ENCODE assay signal across 19 cellular contexts in genomic region chr6:40721252-40721936, GRCh38.
A peak's percentile ranks its signal among the peaks of the same experiment; 100 is the strongest.
DNase-seq lines count a peak whose midpoint lies in the region; ATAC-seq and TF ChIP-seq lines count a peak whose summit lies in the region.
"Had no signal": no experiment of that assay in that cellular context is flagged by ENCODE, and none has a peak within 500 bp of the region (broad histone marks: within the 10 kb centered on the region; RNA-seq: fewer than 3 reads in every experiment).

No MANE protein-coding gene starts in this region.

- H3K36me3 ChIP-seq in OCI-LY7 (ENCODE audit: insufficient read depth, low read length) (no peaks in the 10 kb centered on the region), psoas muscle (ENCODE audit: insufficient read depth in 1 of 2, low read depth in 1 of 2) (no peaks in the 10 kb centered on the region)
- H3K36me3 ChIP-seq in effector memory CD4-positive, alpha-beta T cell (ENCODE audit: control insufficient read depth, insufficient read depth, low read length): no peaks in the 10 kb centered on the region
- H3K36me3 ChIP-seq: tibial nerve had no signal

- ATAC-seq in stimulated activated effector memory CD8-positive, alpha-beta T cell treated with anti-CD3 and anti-CD28 coated beads, Interleukin-12 subunit alpha, Interleukin-12 subunit beta, amount 100 ng/mL, for 72 hours: peak; percentile 12
- no peak for ATAC-seq in psoas muscle
- ATAC-seq: A549; foreskin keratinocyte; right cardiac atrium; stimulated activated memory B cell treated with anti-CD40 and anti-IgM and Interleukin-4, amounts not matched to agents 10 μg/mL and 1 μg/mL and 100 μg/mL, for 72 hours had no signal

- WGBS in psoas muscle, 3 donors: 93 to 95% (median 94%) methylated on average over 7 of the region's 7 CpGs

- H3K4me3 ChIP-seq in OCI-LY7 (ENCODE audit: low read depth, low read length, poor library complexity, severe bottlenecking): no peak overlapping the region
- no peak overlapping the region for H3K4me3 ChIP-seq in effector memory CD4-positive, alpha-beta T cell (ENCODE audit: insufficient read depth, low read depth, low read length, poor library complexity, severe bottlenecking)
- H3K4me3 ChIP-seq in psoas muscle: no peak overlapping the region
- H3K4me3 ChIP-seq: A549, tibial nerve had no signal

- H3K4me2 ChIP-seq in OCI-LY7 (ENCODE audit: low read length): peak overlapping the region; percentile 72; the same call in 1 of the 2 replicates
- H3K4me2 ChIP-seq: A549 had no signal

- H2AFZ ChIP-seq in OCI-LY7 (ENCODE audit: low read length): no peak overlapping the region

- intact Hi-C loops in OCI-LY7 (cut with micrococcal nuclease; ENCODE audit: unreplicated experiment) (no loop called here), psoas muscle (cut with DNase I) (no loop called here)

- peak; percentile 48 for DNase-seq in NCI-H82 (lab: John Stamatoyannopoulos, UW)
- no peak for DNase-seq in NCI-H82 treated with DMSO at 0.1 percent for 48 hours (lab: John Stamatoyannopoulos, UW; ENCODE audit: unreplicated experiment)
- no peak for DNase-seq in OCI-LY7 (ENCODE audit: low spot score)
- peak; percentile 18 for DNase-seq in glomerular visceral epithelial cell (ENCODE audit: extremely low spot score)
- no peak for DNase-seq in stimulated activated effector memory CD8-positive, alpha-beta T cell treated with anti-CD3 and anti-CD28 coated beads, Interleukin-12 subunit alpha, Interleukin-12 subunit beta, amount 100 ng/mL, for 72 hours (ENCODE audit: low spot score in 2 of 2)
- no peak for DNase-seq in effector memory CD4-positive, alpha-beta T cell
- no peak for DNase-seq in activated CD4-positive, alpha-beta T cell treated with anti-CD3 and anti-CD28 coated beads for 1 hour
- no peak for DNase-seq in psoas muscle
- DNase-seq: CD4-positive, CD25-positive, alpha-beta regulatory T cell; DMS53; foreskin keratinocyte; H7; KBM-7; nucleus accumbens; right cardiac atrium; stimulated activated CD4-positive, alpha-beta T cell treated with anti-CD3 and anti-CD28 coated beads, Interleukin-15, amount 100 ng/mL, for 24 hours had no signal

- H3K9me2 ChIP-seq in OCI-LY7 (ENCODE audit: insufficient read depth, low read length): no peaks in the 10 kb centered on the region

- peaks cover 35% of the 10 kb centered on the region for H3K4me1 ChIP-seq in OCI-LY7 (ENCODE audit: insufficient read depth, low read length, poor library complexity, severe bottlenecking)
- H3K4me1 ChIP-seq in effector memory CD4-positive, alpha-beta T cell (ENCODE audit: control insufficient read depth, insufficient read depth, low read length, poor library complexity, severe bottlenecking): no peaks in the 10 kb centered on the region
- H3K4me1 ChIP-seq in psoas muscle: peaks cover 4% of the 10 kb centered on the region
- H3K4me1 ChIP-seq: A549, foreskin keratinocyte had no signal

- H3K79me2 ChIP-seq in OCI-LY7 (ENCODE audit: insufficient read depth, low read depth, low read length): no peaks in the 10 kb centered on the region

- H3K27ac ChIP-seq in OCI-LY7 (ENCODE audit: low read depth, low read length, poor library complexity, severe bottlenecking): no peak overlapping the region
- H3K27ac ChIP-seq in effector memory CD4-positive, alpha-beta T cell (ENCODE audit: insufficient read depth, low read length, poor library complexity, severe bottlenecking): no peak overlapping the region
- no peak overlapping the region for H3K27ac ChIP-seq in psoas muscle
- H3K27ac ChIP-seq: A549, foreskin keratinocyte, tibial nerve had no signal

- H3K36me3 Mint-ChIP-seq in stimulated activated effector memory CD8-positive, alpha-beta T cell treated with anti-CD3 and anti-CD28 coated beads, Interleukin-12 subunit alpha, Interleukin-12 subunit beta, amount 100 ng/mL, for 72 hours: no peaks in the 10 kb centered on the region
- H3K36me3 Mint-ChIP-seq: CD4-positive, CD25-positive, alpha-beta regulatory T cell; stimulated activated memory B cell treated with anti-CD40 and anti-IgM and Interleukin-4, amounts not matched to agents 10 μg/mL and 1 μg/mL and 100 μg/mL, for 72 hours had no signal

- H3K4me1 Mint-ChIP-seq in stimulated activated effector memory CD8-positive, alpha-beta T cell treated with anti-CD3 and anti-CD28 coated beads, Interleukin-12 subunit alpha, Interleukin-12 subunit beta, amount 100 ng/mL, for 72 hours: peaks cover 14% of the 10 kb centered on the region

- H3K27ac Mint-ChIP-seq in stimulated activated effector memory CD8-positive, alpha-beta T cell treated with anti-CD3 and anti-CD28 coated beads, Interleukin-12 subunit alpha, Interleukin-12 subunit beta, amount 100 ng/mL, for 72 hours: no peak overlapping the region
- H3K27ac Mint-ChIP-seq: CD4-positive, CD25-positive, alpha-beta regulatory T cell; stimulated activated memory B cell treated with anti-CD40 and anti-IgM and Interleukin-4, amounts not matched to agents 10 μg/mL and 1 μg/mL and 100 μg/mL, for 72 hours had no signal

- no peaks in the 10 kb centered on the region for H3K27me3 ChIP-seq in effector memory CD4-positive, alpha-beta T cell (replicated peaks; ENCODE audit: control insufficient read depth, insufficient read depth, low read length, poor library complexity, severe bottlenecking)
- H3K27me3 ChIP-seq in psoas muscle (ENCODE audit: insufficient read depth in 3 of 3, low read length in 2 of 3): no peaks in the 10 kb centered on the region
- H3K27me3 ChIP-seq: foreskin keratinocyte, tibial nerve had no signal

- CTCF ChIA-PET in OCI-LY7 (lab: Charles Lee; ENCODE audit: unreplicated experiment): no interaction called here

- no peaks in the 10 kb centered on the region for H3K9me3 ChIP-seq in OCI-LY7 (ENCODE audit: low read length)
- no peaks in the 10 kb centered on the region for H3K9me3 ChIP-seq in effector memory CD4-positive, alpha-beta T cell (ENCODE audit: control insufficient read depth, low read length)
- peaks cover 4% of the 10 kb centered on the region for H3K9me3 ChIP-seq in psoas muscle
- H3K9me3 ChIP-seq: A549, tibial nerve had no signal

- H3K4me3 Mint-ChIP-seq in stimulated activated effector memory CD8-positive, alpha-beta T cell treated with anti-CD3 and anti-CD28 coated beads, Interleukin-12 subunit alpha, Interleukin-12 subunit beta, amount 100 ng/mL, for 72 hours: no peak overlapping the region
- H3K4me3 Mint-ChIP-seq: CD4-positive, CD25-positive, alpha-beta regulatory T cell; stimulated activated memory B cell treated with anti-CD40 and anti-IgM and Interleukin-4, amounts not matched to agents 10 μg/mL and 1 μg/mL and 100 μg/mL, for 72 hours had no signal

- TF ChIP-seq CTCF in OCI-LY7 (conservative IDR thresholded peaks at IDR 0.05; ENCODE audit: low read length) (no peak), psoas muscle (IDR thresholded peaks at IDR 0.05) (no peak)

- no peaks in the 10 kb centered on the region for H3K9me3 Mint-ChIP-seq in stimulated activated effector memory CD8-positive, alpha-beta T cell treated with anti-CD3 and anti-CD28 coated beads, Interleukin-12 subunit alpha, Interleukin-12 subunit beta, amount 100 ng/mL, for 72 hours
- H3K9me3 Mint-ChIP-seq: CD4-positive, CD25-positive, alpha-beta regulatory T cell; stimulated activated memory B cell treated with anti-CD40 and anti-IgM and Interleukin-4, amounts not matched to agents 10 μg/mL and 1 μg/mL and 100 μg/mL, for 72 hours had no signal

- BruUV-seq in OCI-LY7 (replicated peaks; lab: Mats Ljungman, UMichigan): no TSS peak

- no peaks in the 10 kb centered on the region for H4K20me1 ChIP-seq in OCI-LY7 (ENCODE audit: insufficient read depth, low read length)

- POLR2A ChIA-PET in OCI-LY7 (lab: Charles Lee): interaction anchor here (1.0 to 1.5 kb wide), 2 partner anchors 11 to 115 kb away, joined by 3 to 4 read pairs; no protein-coding TSS in a partner anchor

Comparison
In these comparisons a context has a peak if more than half of its experiments do, and no peak if none do; other contexts are left out.
1. DNase-seq: peak in NCI-H82 (single experiment) and glomerular visceral epithelial cell (single experiment); none in NCI-H82 treated with DMSO at 0.1 percent for 48 hours (single experiment), OCI-LY7 (single experiment), stimulated activated effector memory CD8-positive, alpha-beta T cell treated with anti-CD3 and anti-CD28 coated beads, Interleukin-12 subunit alpha, Interleukin-12 subunit beta, amount 100 ng/mL, for 72 hours (0 of 2), effector memory CD4-positive, alpha-beta T cell (0 of 3), activated CD4-positive, alpha-beta T cell treated with anti-CD3 and anti-CD28 coated beads for 1 hour (single experiment) and psoas muscle (0 of 2).